ENCODE assay signal across 19 cellular contexts in the genomic region with DNA sequence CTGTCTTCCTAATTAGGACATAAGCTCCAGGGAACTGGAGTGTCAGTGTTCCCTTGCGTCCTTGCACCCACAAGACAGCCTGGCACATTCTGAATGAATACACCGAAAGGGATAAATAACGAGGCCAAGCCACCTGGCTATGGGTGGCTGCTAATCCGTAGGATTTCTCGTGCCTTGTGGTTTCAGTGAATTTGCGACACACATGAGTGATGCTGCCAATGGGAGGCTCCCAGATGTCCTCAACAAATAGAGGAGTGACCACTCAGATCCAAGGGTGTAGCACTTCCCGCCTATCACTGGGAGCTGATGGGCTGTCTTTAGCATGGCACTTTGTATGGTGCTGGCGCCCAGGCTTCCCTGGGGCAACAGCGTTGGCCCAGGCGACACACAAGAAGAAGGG.
"Had no signal": no experiment of that assay in that cellular context is flagged by ENCODE, and none has a peak within 500 bp of the region (broad histone marks: within the 10 kb centered on the region; RNA-seq: fewer than 3 reads in every experiment).

No MANE protein-coding gene starts in this region.

- H3K36me3 Mint-ChIP-seq: naive B cell had no signal

- H3K27ac Mint-ChIP-seq: activated naive CD4-positive, alpha-beta T cell treated with anti-CD3 and anti-CD28 coated beads, Interleukin-2, amount 50 U/mL, for 72 hours; activated T-cell treated with anti-CD3 and anti-CD28 coated beads, Interleukin-2, amount 50 U/mL, for 72 hours; naive B cell had no signal

- H3K36me3 ChIP-seq: ascending aorta, esophagus squamous epithelium, gastrocnemius medialis, left lung, neural progenitor cell, upper lobe of right lung had no signal

- H3K4me3 Mint-ChIP-seq: activated T-cell treated with anti-CD3 and anti-CD28 coated beads, Interleukin-2, amount 50 U/mL, for 72 hours; central memory CD8-positive, alpha-beta T cell; naive B cell; neural progenitor cell had no signal

- H3K4me3 ChIP-seq: ascending aorta, coronary artery, esophagus squamous epithelium, gastrocnemius medialis, left lung, lung, neural progenitor cell, upper lobe of right lung had no signal

- H3K4me1 ChIP-seq: ascending aorta, esophagus squamous epithelium, gastrocnemius medialis, left lung, neural progenitor cell, upper lobe of right lung had no signal

- H3K27ac ChIP-seq: ascending aorta, coronary artery, esophagus squamous epithelium, gastrocnemius medialis, left lung, neural progenitor cell, upper lobe of right lung had no signal

- H3K9me3 ChIP-seq: ascending aorta, esophagus squamous epithelium, gastrocnemius medialis, left lung, upper lobe of right lung had no signal

- H2AFZ ChIP-seq: neural progenitor cell had no signal

- H3K4me1 Mint-ChIP-seq: naive B cell had no signal

- H3K9ac ChIP-seq: neural progenitor cell had no signal

- H3K27me3 ChIP-seq: ascending aorta, esophagus squamous epithelium, gastrocnemius medialis, left lung, neural progenitor cell, upper lobe of right lung had no signal

- DNase-seq: activated CD4-positive, alpha-beta T cell treated with anti-CD3 and anti-CD28 coated beads for 1 hour; activated gamma-delta T cell; activated T-cell treated with anti-CD3 and anti-CD28 coated beads, Interleukin-2, amount 50 U/mL, for 72 hours; esophagus squamous epithelium; gastrocnemius medialis; hippocampal formation; kidney glomerular epithelial cell; left lung; naive B cell; stimulated activated CD4-positive, alpha-beta T cell treated with anti-CD3 and anti-CD28 coated beads, Interleukin-4, amount 100 ng/mL, for 1 hour; stimulated activated naive CD4-positive, alpha-beta T cell treated with Interleukin-2 at 50 U/mL for 16 hours; upper lobe of right lung had no signal

- ATAC-seq: activated naive CD4-positive, alpha-beta T cell treated with anti-CD3 and anti-CD28 coated beads, Interleukin-2, amount 50 U/mL, for 72 hours; activated T-cell treated with anti-CD3 and anti-CD28 coated beads, Interleukin-2, amount 50 U/mL, for 72 hours; gastrocnemius medialis; left lung; sciatic nerve; upper lobe of right lung had no signal

- H3K9me3 Mint-ChIP-seq: activated naive CD4-positive, alpha-beta T cell treated with anti-CD3 and anti-CD28 coated beads, Interleukin-2, amount 50 U/mL, for 72 hours; activated T-cell treated with anti-CD3 and anti-CD28 coated beads, Interleukin-2, amount 50 U/mL, for 72 hours; central memory CD8-positive, alpha-beta T cell had no signal

- H3K27me3 Mint-ChIP-seq: central memory CD8-positive, alpha-beta T cell had no signal

- H3K4me2 ChIP-seq: neural progenitor cell had no signal
